In the genomic region with DNA sequence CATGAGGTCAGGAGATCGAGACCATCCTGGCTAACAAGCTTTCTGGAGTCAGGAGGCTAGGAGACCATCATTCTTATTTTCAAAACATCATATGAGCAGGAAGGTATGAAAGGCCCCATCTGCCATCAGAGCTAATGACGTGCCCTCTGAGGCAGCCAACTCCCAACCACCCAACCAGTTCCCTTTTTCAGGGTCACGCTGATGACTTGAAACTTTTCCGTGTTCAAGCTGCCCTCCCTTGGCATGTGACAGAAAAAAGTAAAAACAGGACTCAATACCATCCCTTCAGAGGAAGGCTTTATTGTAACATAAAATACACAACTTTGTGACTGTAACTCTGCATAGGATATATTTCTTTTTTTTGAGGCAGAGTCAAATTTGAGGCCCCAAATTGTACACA, we compare ENCODE assay signal across 16 cellular contexts.
DNase-seq lines count a peak whose midpoint lies in the region; ATAC-seq and TF ChIP-seq lines count a peak whose summit lies in the region.
"Had no signal": no experiment of that assay in that cellular context is flagged by ENCODE, and none has a peak within 500 bp of the region (broad histone marks: within the 10 kb centered on the region; RNA-seq: fewer than 3 reads in every experiment).

No MANE protein-coding gene starts in this region.

- intact Hi-C loops in dendritic cell treated with granulocyte-macrophage colony-stimulating factor and Interleukin-4, amounts not matched to agents 40 ng/mL and 50 ng/mL, for 4 days (cut with micrococcal nuclease) = loop anchor here (2.0 kb wide), 1 partner anchor 14 kb away; a partner anchor contains a TSS

- peaks cover 52% of the 10 kb centered on the region for H3K36me3 Mint-ChIP-seq in activated T-cell treated with anti-CD3 and anti-CD28 coated beads, Interleukin-2, amount 50 U/mL, for 24 hours (ENCODE audit: low read depth)
- peaks cover 52% of the 10 kb centered on the region for H3K36me3 Mint-ChIP-seq in dendritic cell treated with granulocyte-macrophage colony-stimulating factor and Interleukin-4, amounts not matched to agents 40 ng/mL and 50 ng/mL, for 4 days (ENCODE audit: low read depth)
- H3K36me3 Mint-ChIP-seq in stimulated activated naive B cell treated with anti-CD40 and anti-IgM and Interleukin-4, amounts not matched to agents 10 μg/mL and 1 μg/mL and 100 μg/mL, for 72 hours = peaks cover 14 to 41% of the 10 kb centered on the region in 2 donors

- H3K36me3 ChIP-seq in OCI-LY1 (ENCODE audit: insufficient read depth, low read length) = no peaks in the 10 kb centered on the region

- TF ChIP-seq CTCF in OCI-LY1 (IDR thresholded peaks at IDR 0.05; ENCODE audit: low read length) = no peak

- no peak overlapping the region; the same call in 1 of the 2 replicates for H3K4me2 ChIP-seq in OCI-LY1 (ENCODE audit: low read length)

- peaks cover 13% of the 10 kb centered on the region for H3K4me1 ChIP-seq in OCI-LY1 (ENCODE audit: insufficient read depth, low read length, severe bottlenecking)

- H3K27me3 Mint-ChIP-seq in activated T-cell treated with anti-CD3 and anti-CD28 coated beads, Interleukin-2, amount 50 U/mL, for 24 hours = no peaks in the 10 kb centered on the region
- no peaks in the 10 kb centered on the region for H3K27me3 Mint-ChIP-seq in dendritic cell treated with granulocyte-macrophage colony-stimulating factor and Interleukin-4, amounts not matched to agents 40 ng/mL and 50 ng/mL, for 4 days
- H3K27me3 Mint-ChIP-seq in stimulated activated naive B cell treated with anti-CD40 and anti-IgM and Interleukin-4, amounts not matched to agents 10 μg/mL and 1 μg/mL and 100 μg/mL, for 72 hours = no peaks in the 10 kb centered on the region
- H3K27me3 Mint-ChIP-seq: central memory CD8-positive, alpha-beta T cell had no signal

- H3K27ac Mint-ChIP-seq in activated T-cell treated with anti-CD3 and anti-CD28 coated beads, Interleukin-2, amount 50 U/mL, for 24 hours = peak overlapping the region; percentile 53
- H3K27ac Mint-ChIP-seq in dendritic cell treated with granulocyte-macrophage colony-stimulating factor and Interleukin-4, amounts not matched to agents 40 ng/mL and 50 ng/mL, for 4 days = peak overlapping the region; percentile 93
- H3K27ac Mint-ChIP-seq in stimulated activated naive B cell treated with anti-CD40 and anti-IgM and Interleukin-4, amounts not matched to agents 10 μg/mL and 1 μg/mL and 100 μg/mL, for 72 hours = peak overlapping the region; percentile 96

- H3K4me3 ChIP-seq in OCI-LY1 (ENCODE audit: low read depth, low read length, poor library complexity, severe bottlenecking) = no peak overlapping the region
- H3K4me3 ChIP-seq: SK-N-MC, transverse colon had no signal

- no peak for DNase-seq in activated T-cell treated with anti-CD3 and anti-CD28 coated beads, Interleukin-2, amount 50 U/mL, for 24 hours
- DNase-seq in activated T-cell treated with anti-CD3 and anti-CD28 coated beads, Interleukin-2, amount 50 U/mL, for 48 hours = no peak
- peak; percentile 57 for DNase-seq in stimulated activated naive B cell treated with anti-CD40 and anti-IgM and Interleukin-4, amounts not matched to agents 10 μg/mL and 1 μg/mL and 100 μg/mL, for 72 hours
- no peak for DNase-seq in hepatic stellate cell (ENCODE audit: low spot score)
- DNase-seq: activated CD4-positive, alpha-beta T cell treated with anti-CD3 and anti-CD28 coated beads for 4 hours; activated effector memory CD4-positive, alpha-beta T cell treated with Interleukin-2 at 50 U/mL for 16 hours; mammary epithelial cell; NCI-H187; NCI-H82; transverse colon had no signal

- no peaks in the 10 kb centered on the region for H3K9me3 ChIP-seq in OCI-LY1 (ENCODE audit: low read length)
- H3K9me3 ChIP-seq: transverse colon had no signal

- peak overlapping the region; percentile 63 for H3K27ac ChIP-seq in OCI-LY1 (ENCODE audit: low read depth, low read length, poor library complexity, severe bottlenecking)
- H3K27ac ChIP-seq: SK-N-MC had no signal

- no peaks in the 10 kb centered on the region for H3K9me2 ChIP-seq in OCI-LY1 (ENCODE audit: low read depth, low read length)

- H3K9me3 Mint-ChIP-seq in activated T-cell treated with anti-CD3 and anti-CD28 coated beads, Interleukin-2, amount 50 U/mL, for 24 hours = no peaks in the 10 kb centered on the region
- no peaks in the 10 kb centered on the region for H3K9me3 Mint-ChIP-seq in dendritic cell treated with granulocyte-macrophage colony-stimulating factor and Interleukin-4, amounts not matched to agents 40 ng/mL and 50 ng/mL, for 4 days
- peaks cover 0 to 1% of the 10 kb centered on the region in 2 donors for H3K9me3 Mint-ChIP-seq in stimulated activated naive B cell treated with anti-CD40 and anti-IgM and Interleukin-4, amounts not matched to agents 10 μg/mL and 1 μg/mL and 100 μg/mL, for 72 hours
- H3K9me3 Mint-ChIP-seq: central memory CD8-positive, alpha-beta T cell had no signal

- H4K20me1 ChIP-seq in OCI-LY1 (ENCODE audit: insufficient read depth, low read length) = no peaks in the 10 kb centered on the region

- no peaks in the 10 kb centered on the region for H3K79me2 ChIP-seq in OCI-LY1 (ENCODE audit: insufficient read depth, low read length)

- H2AFZ ChIP-seq in OCI-LY1 (ENCODE audit: low read length) = peak overlapping the region; percentile 13

- peak; percentile 86 to 88 for ATAC-seq in stimulated activated naive B cell treated with anti-CD40 and anti-IgM and Interleukin-4, amounts not matched to agents 10 μg/mL and 1 μg/mL and 100 μg/mL, for 72 hours (replicated peaks)
- ATAC-seq in GM21528 (IDR thresholded peaks at IDR 0.05; ENCODE audit: low FRiP score, unreplicated experiment) (no peak), GM19035 (IDR thresholded peaks at IDR 0.05; ENCODE audit: unreplicated experiment) (no peak)

- no peak overlapping the region for H3K4me3 Mint-ChIP-seq in activated T-cell treated with anti-CD3 and anti-CD28 coated beads, Interleukin-2, amount 50 U/mL, for 24 hours
- H3K4me3 Mint-ChIP-seq in dendritic cell treated with granulocyte-macrophage colony-stimulating factor and Interleukin-4, amounts not matched to agents 40 ng/mL and 50 ng/mL, for 4 days = no peak overlapping the region
- H3K4me3 Mint-ChIP-seq in stimulated activated naive B cell treated with anti-CD40 and anti-IgM and Interleukin-4, amounts not matched to agents 10 μg/mL and 1 μg/mL and 100 μg/mL, for 72 hours = peak overlapping the region in 1 of 2 donors; percentile 14
- H3K4me3 Mint-ChIP-seq: central memory CD8-positive, alpha-beta T cell had no signal

- H3K27me3 ChIP-seq in OCI-LY1 (ENCODE audit: insufficient read depth, low read length) = no peaks in the 10 kb centered on the region
- H3K27me3 ChIP-seq: transverse colon had no signal

- H3K9ac ChIP-seq in OCI-LY1 (ENCODE audit: low read length) = peak overlapping the region; percentile 35; the same call in 1 of the 2 replicates

- no peaks in the 10 kb centered on the region for H3F3A ChIP-seq in OCI-LY1 (ENCODE audit: insufficient read depth, low read length)

- peaks cover 11% of the 10 kb centered on the region for H3K4me1 Mint-ChIP-seq in activated T-cell treated with anti-CD3 and anti-CD28 coated beads, Interleukin-2, amount 50 U/mL, for 24 hours (ENCODE audit: low read depth)
- H3K4me1 Mint-ChIP-seq in dendritic cell treated with granulocyte-macrophage colony-stimulating factor and Interleukin-4, amounts not matched to agents 40 ng/mL and 50 ng/mL, for 4 days (ENCODE audit: low read depth) = peaks cover 29% of the 10 kb centered on the region
- peaks cover 13 to 29% of the 10 kb centered on the region in 2 donors for H3K4me1 Mint-ChIP-seq in stimulated activated naive B cell treated with anti-CD40 and anti-IgM and Interleukin-4, amounts not matched to agents 10 μg/mL and 1 μg/mL and 100 μg/mL, for 72 hours

Comparison
In these comparisons a context has a peak if more than half of its experiments do, and no peak if none do; other contexts are left out.
1. ATAC-seq: peak in stimulated activated naive B cell treated with anti-CD40 and anti-IgM and Interleukin-4, amounts not matched to agents 10 μg/mL and 1 μg/mL and 100 μg/mL, for 72 hours (2 of 2); none in GM21528 (single experiment) and GM19035 (single experiment).
2. Peak in every context shown above with its lines, with median percentiles within 50 percentile points of each other: H3K27ac Mint-ChIP-seq.